Comparison of ENCODE assay signal across 1 cellular context in the genomic region with DNA sequence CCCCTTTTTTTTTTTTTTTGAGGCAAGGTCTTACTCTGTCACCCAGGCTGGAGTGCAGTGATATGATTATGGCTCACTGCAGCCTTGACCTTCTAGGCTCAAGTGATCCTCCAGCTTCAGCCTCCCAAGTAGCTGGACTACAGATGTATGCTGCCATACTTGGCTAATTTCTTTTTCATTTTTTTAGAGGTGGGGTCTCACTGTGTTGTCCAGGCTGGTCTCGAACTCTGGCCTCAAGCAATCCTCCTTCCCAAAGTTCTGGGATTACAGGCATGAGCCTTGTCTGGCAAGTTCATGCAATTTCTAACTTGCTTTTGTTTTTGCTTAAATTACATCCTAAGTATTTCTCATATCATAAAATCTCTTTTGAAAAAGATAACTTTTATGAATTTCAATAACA.
TF ChIP-seq lines count a peak whose summit lies in the region.

No MANE protein-coding gene starts in this region.

TF ChIP-seq in K562, 482 proteins besides CTCF, POLR2A, EP300 and RAD21:
- TF ChIP-seq BCOR (IDR thresholded peaks at IDR 0.05) (0 out of 2 replicates have a peak, but pooled peaks have one; percentile 22), ZNF121 (CRISPR knock-in tag; conservative IDR thresholded peaks at IDR 0.05) (peak; percentile 83), RBM25 (IDR thresholded peaks at IDR 0.05; ENCODE audit: low read depth, low read length, severe bottlenecking) (peak; percentile 17), POLR2H (tag; IDR thresholded peaks at IDR 0.05; ENCODE audit: low read depth) (no peak)
